1 cellular context compared by ENCODE assay signal in the genomic region with DNA sequence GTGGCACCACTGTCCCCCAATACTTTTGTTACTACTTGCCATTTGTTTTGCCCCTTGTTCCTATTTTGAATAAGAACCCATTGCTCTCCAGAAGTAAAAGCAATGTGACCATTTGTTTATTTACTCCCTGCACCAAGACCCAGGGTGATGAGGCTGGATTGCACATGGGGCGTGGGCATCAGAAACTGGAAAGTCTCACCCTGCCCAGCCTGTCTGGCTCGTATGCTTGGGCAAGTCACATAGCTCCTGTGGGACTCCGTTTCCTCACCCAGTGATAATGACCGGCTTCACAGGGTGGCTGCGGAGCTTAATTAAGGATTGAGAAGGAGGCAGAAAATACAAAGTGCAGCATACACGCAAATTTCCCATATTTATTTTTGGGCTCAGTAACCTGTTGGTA.
TF ChIP-seq lines count a peak whose summit lies in the region.

No MANE protein-coding gene starts in this region.

TF ChIP-seq in H1, 55 proteins besides CTCF, POLR2A, EP300 and RAD21 (continued from another document):
- TF ChIP-seq, protein P1, sequence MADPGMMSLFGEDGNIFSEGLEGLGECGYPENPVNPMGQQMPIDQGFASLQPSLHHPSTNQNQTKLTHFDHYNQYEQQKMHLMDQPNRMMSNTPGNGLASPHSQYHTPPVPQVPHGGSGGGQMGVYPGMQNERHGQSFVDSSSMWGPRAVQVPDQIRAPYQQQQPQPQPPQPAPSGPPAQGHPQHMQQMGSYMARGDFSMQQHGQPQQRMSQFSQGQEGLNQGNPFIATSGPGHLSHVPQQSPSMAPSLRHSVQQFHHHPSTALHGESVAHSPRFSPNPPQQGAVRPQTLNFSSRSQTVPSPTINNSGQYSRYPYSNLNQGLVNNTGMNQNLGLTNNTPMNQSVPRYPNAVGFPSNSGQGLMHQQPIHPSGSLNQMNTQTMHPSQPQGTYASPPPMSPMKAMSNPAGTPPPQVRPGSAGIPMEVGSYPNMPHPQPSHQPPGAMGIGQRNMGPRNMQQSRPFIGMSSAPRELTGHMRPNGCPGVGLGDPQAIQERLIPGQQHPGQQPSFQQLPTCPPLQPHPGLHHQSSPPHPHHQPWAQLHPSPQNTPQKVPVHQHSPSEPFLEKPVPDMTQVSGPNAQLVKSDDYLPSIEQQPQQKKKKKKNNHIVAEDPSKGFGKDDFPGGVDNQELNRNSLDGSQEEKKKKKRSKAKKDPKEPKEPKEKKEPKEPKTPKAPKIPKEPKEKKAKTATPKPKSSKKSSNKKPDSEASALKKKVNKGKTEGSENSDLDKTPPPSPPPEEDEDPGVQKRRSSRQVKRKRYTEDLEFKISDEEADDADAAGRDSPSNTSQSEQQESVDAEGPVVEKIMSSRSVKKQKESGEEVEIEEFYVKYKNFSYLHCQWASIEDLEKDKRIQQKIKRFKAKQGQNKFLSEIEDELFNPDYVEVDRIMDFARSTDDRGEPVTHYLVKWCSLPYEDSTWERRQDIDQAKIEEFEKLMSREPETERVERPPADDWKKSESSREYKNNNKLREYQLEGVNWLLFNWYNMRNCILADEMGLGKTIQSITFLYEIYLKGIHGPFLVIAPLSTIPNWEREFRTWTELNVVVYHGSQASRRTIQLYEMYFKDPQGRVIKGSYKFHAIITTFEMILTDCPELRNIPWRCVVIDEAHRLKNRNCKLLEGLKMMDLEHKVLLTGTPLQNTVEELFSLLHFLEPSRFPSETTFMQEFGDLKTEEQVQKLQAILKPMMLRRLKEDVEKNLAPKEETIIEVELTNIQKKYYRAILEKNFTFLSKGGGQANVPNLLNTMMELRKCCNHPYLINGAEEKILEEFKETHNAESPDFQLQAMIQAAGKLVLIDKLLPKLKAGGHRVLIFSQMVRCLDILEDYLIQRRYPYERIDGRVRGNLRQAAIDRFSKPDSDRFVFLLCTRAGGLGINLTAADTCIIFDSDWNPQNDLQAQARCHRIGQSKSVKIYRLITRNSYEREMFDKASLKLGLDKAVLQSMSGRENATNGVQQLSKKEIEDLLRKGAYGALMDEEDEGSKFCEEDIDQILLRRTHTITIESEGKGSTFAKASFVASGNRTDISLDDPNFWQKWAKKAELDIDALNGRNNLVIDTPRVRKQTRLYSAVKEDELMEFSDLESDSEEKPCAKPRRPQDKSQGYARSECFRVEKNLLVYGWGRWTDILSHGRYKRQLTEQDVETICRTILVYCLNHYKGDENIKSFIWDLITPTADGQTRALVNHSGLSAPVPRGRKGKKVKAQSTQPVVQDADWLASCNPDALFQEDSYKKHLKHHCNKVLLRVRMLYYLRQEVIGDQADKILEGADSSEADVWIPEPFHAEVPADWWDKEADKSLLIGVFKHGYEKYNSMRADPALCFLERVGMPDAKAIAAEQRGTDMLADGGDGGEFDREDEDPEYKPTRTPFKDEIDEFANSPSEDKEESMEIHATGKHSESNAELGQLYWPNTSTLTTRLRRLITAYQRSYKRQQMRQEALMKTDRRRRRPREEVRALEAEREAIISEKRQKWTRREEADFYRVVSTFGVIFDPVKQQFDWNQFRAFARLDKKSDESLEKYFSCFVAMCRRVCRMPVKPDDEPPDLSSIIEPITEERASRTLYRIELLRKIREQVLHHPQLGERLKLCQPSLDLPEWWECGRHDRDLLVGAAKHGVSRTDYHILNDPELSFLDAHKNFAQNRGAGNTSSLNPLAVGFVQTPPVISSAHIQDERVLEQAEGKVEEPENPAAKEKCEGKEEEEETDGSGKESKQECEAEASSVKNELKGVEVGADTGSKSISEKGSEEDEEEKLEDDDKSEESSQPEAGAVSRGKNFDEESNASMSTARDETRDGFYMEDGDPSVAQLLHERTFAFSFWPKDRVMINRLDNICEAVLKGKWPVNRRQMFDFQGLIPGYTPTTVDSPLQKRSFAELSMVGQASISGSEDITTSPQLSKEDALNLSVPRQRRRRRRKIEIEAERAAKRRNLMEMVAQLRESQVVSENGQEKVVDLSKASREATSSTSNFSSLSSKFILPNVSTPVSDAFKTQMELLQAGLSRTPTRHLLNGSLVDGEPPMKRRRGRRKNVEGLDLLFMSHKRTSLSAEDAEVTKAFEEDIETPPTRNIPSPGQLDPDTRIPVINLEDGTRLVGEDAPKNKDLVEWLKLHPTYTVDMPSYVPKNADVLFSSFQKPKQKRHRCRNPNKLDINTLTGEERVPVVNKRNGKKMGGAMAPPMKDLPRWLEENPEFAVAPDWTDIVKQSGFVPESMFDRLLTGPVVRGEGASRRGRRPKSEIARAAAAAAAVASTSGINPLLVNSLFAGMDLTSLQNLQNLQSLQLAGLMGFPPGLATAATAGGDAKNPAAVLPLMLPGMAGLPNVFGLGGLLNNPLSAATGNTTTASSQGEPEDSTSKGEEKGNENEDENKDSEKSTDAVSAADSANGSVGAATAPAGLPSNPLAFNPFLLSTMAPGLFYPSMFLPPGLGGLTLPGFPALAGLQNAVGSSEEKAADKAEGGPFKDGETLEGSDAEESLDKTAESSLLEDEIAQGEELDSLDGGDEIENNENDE (IDR thresholded peaks at IDR 0.05; ENCODE audit: insufficient replicate concordance, low read length), result no peak
- TF ChIP-seq RFX5 (IDR thresholded peaks at IDR 0.05; ENCODE audit: borderline replicate concordance, low read depth, low read length), result no peak
- no peak for TF ChIP-seq NRF1 (IDR thresholded peaks at IDR 0.05; ENCODE audit: low read depth, low read length)
- TF ChIP-seq ASH2L (IDR thresholded peaks at IDR 0.05; ENCODE audit: low read length), result no peak
